Comparison of ENCODE assay signal across 1 cellular context in the genomic region with DNA sequence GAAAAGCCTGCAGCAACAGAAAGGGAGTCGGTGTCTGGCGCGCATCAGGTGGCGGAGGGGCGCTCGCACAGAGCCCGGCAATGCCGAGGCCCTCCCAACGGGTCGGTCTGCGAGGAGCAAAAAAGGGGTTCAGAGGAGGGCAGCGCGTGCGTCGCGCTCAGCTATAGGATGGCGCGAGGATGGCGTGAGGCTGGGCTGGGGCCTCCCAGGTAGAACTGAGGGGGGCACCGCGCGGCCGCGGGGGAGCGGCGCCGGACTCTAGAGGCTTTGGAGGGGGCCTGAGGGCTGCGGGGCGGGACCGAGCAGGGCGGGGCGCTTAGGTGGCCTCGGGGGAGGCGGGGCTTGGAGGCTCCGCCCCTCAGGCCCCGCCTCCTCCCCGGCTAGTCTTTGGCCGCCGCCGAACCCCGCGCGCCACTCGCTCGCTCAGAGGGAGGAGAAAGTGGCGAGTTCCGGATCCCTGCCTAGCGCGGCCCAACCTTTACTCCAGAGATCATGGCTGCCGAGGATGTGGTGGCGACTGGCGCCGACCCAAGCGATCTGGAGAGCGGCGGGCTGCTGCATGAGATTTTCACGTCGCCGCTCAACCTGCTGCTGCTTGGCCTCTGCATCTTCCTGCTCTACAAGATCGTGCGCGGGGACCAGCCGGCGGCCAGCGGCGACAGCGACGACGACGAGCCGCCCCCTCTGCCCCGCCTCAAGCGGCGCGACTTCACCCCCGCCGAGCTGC.
TF ChIP-seq lines count a peak whose summit lies in the region.

TSS of gene PGRMC1 (plus strand) at position 414 of the 727 bp plus-strand sequence. CDS start at position 493, 79 bp downstream.

TF ChIP-seq in SK-N-SH treated with all-trans-retinoic acid at 6 μM for 48 hours, 23 proteins besides CTCF, POLR2A, EP300 and RAD21 (continued from another document):
- TF ChIP-seq ZFP30 (CRISPR knock-in tag; IDR thresholded peaks at IDR 0.05) (no peak), OSR1 (CRISPR knock-in tag; IDR thresholded peaks at IDR 0.05) (no peak), ZFP3 (CRISPR knock-in tag; IDR thresholded peaks at IDR 0.05) (no peak), ZNF8 (CRISPR knock-in tag; IDR thresholded peaks at IDR 0.05) (no peak)
